ENCODE assay signal across 12 cellular contexts in the genomic region with DNA sequence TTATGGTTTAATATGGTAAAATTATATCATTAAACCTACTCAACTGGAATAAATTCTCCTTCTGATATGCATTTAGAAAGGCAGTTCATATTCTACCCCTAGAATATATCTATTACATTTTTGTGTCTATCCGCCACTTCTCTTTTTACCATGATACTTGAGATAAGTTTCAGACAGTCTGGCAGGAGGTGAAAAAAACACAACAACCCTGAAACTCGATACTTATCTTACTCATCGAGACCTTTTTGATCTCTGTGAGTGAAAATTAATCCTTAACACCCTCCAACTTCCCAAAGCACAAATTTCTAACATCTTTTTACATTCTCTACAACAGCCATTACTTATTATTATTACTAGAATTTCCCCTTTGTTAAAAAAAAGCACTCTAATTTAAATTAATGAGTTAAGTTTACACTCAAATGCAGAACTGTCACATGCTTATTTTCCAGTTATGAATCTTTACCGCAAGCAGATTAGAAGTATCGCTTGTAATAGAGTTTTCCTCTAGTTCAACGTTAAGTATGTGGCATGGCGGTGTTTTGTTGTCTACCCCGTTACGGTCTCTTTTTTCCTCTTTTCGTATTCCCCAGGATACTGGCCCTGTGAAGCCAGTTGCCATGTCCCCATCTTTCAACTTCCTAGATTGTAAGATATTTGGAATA.
DNase-seq lines count a peak whose midpoint lies in the region; ATAC-seq lines count a peak whose summit lies in the region.
"Had no signal": no experiment of that assay in that cellular context is flagged by ENCODE, and none has a peak within 500 bp of the region (broad histone marks: within the 10 kb centered on the region; RNA-seq: fewer than 3 reads in every experiment).

No MANE protein-coding gene starts in this region.

- intact Hi-C loops in activated T-helper 1 cell treated with anti-CD3 and anti-CD28 coated beads, Interleukin-12 subunit alpha, Interleukin-12 subunit beta, Interleukin-2, Interleukin-4 antibody, amounts not matched to agents 30 ng/mL and 10 ng/mL and 1 ng/mL, durations not matched to agents 14 hours and 24 hours and 36 hours (cut with micrococcal nuclease), result loop anchor here (1.0 to 2.0 kb wide), 3 partner anchors 20 to 151 kb away; no protein-coding TSS in a partner anchor

- peak overlapping the region; percentile 13 to 63 (median 38) for H3K4me3 Mint-ChIP-seq in CD4-positive, CD25-positive, alpha-beta regulatory T cell
- no peak overlapping the region for H3K4me3 Mint-ChIP-seq in activated T-helper 1 cell treated with anti-CD3 and anti-CD28 coated beads, Interleukin-12 subunit alpha, Interleukin-12 subunit beta, Interleukin-2, Interleukin-4 antibody, amounts not matched to agents 30 ng/mL and 10 ng/mL and 1 ng/mL, durations not matched to agents 14 hours and 24 hours and 36 hours
- H3K4me3 Mint-ChIP-seq: CD8-positive, alpha-beta memory T cell had no signal

- no peaks in the 10 kb centered on the region for H3K27me3 Mint-ChIP-seq in CD4-positive, CD25-positive, alpha-beta regulatory T cell
- peaks cover 28% of the 10 kb centered on the region for H3K27me3 Mint-ChIP-seq in activated T-helper 1 cell treated with anti-CD3 and anti-CD28 coated beads, Interleukin-12 subunit alpha, Interleukin-12 subunit beta, Interleukin-2, Interleukin-4 antibody, amounts not matched to agents 30 ng/mL and 10 ng/mL and 1 ng/mL, durations not matched to agents 14 hours and 24 hours and 36 hours (ENCODE audit: insufficient read depth)
- H3K27me3 Mint-ChIP-seq: CD8-positive, alpha-beta memory T cell had no signal

- no peaks in the 10 kb centered on the region for H3K27me3 ChIP-seq in CD4-positive, CD25-positive, alpha-beta regulatory T cell (ENCODE audit: control insufficient read depth, insufficient read depth, low read length)
- H3K27me3 ChIP-seq: pancreas had no signal

- ATAC-seq in CD4-positive, CD25-positive, alpha-beta regulatory T cell (ENCODE audit: low read depth in 2 of 2), result peak; percentile 56
- ATAC-seq in GM18861 (IDR thresholded peaks at IDR 0.05; ENCODE audit: unreplicated experiment), result peak; percentile 60
- peak; percentile 72 for ATAC-seq in HG03378 (IDR thresholded peaks at IDR 0.05; ENCODE audit: unreplicated experiment)
- ATAC-seq: pancreas had no signal

- H3K4me1 Mint-ChIP-seq in CD4-positive, CD25-positive, alpha-beta regulatory T cell, result peaks cover 45 to 82% (median 47%) of the 10 kb centered on the region in 4 donors
- peaks cover 13% of the 10 kb centered on the region for H3K4me1 Mint-ChIP-seq in activated T-helper 1 cell treated with anti-CD3 and anti-CD28 coated beads, Interleukin-12 subunit alpha, Interleukin-12 subunit beta, Interleukin-2, Interleukin-4 antibody, amounts not matched to agents 30 ng/mL and 10 ng/mL and 1 ng/mL, durations not matched to agents 14 hours and 24 hours and 36 hours (ENCODE audit: low read depth)

- H3K27ac Mint-ChIP-seq in CD4-positive, CD25-positive, alpha-beta regulatory T cell, result peak overlapping the region; percentile 73 to 77 (median 77)
- peak overlapping the region; percentile 57 for H3K27ac Mint-ChIP-seq in activated T-helper 1 cell treated with anti-CD3 and anti-CD28 coated beads, Interleukin-12 subunit alpha, Interleukin-12 subunit beta, Interleukin-2, Interleukin-4 antibody, amounts not matched to agents 30 ng/mL and 10 ng/mL and 1 ng/mL, durations not matched to agents 14 hours and 24 hours and 36 hours

- no peaks in the 10 kb centered on the region for H3K9me3 ChIP-seq in CD4-positive, CD25-positive, alpha-beta regulatory T cell (ENCODE audit: control insufficient read depth in 2 of 2, low read length in 2 of 2)
- H3K9me3 ChIP-seq: pancreas had no signal

- peak in 1 of 3 donors; percentile 54 for DNase-seq in CD4-positive, CD25-positive, alpha-beta regulatory T cell
- no peak for DNase-seq in activated T-helper 1 cell treated with anti-CD3 and anti-CD28 coated beads, Interleukin-12 subunit alpha, Interleukin-12 subunit beta, Interleukin-2, Interleukin-4 antibody, amounts not matched to agents 30 ng/mL and 10 ng/mL and 1 ng/mL, durations not matched to agents 14 hours and 24 hours and 36 hours (ENCODE audit: low spot score)
- DNase-seq in stimulated activated CD4-positive, alpha-beta T cell treated with anti-CD3 and anti-CD28 coated beads, Interleukin-4, amount 100 ng/mL, for 24 hours, result no peak
- no peak for DNase-seq in COLO829 (ENCODE audit: low spot score)
- no peak for DNase-seq in AG08396 (ENCODE audit: low spot score)
- no peak for DNase-seq in SHP77 (lab: John Stamatoyannopoulos, UW)
- DNase-seq: CD8-positive, alpha-beta memory T cell; NK-92 treated with Interleukin-12 subunit alpha and Interleukin-12 subunit beta, amount 100 ng/mL, for 24 hours; pancreas; T-helper 9 cell had no signal

- peaks cover 24% of the 10 kb centered on the region for H3K36me3 Mint-ChIP-seq in CD4-positive, CD25-positive, alpha-beta regulatory T cell
- H3K36me3 Mint-ChIP-seq in activated T-helper 1 cell treated with anti-CD3 and anti-CD28 coated beads, Interleukin-12 subunit alpha, Interleukin-12 subunit beta, Interleukin-2, Interleukin-4 antibody, amounts not matched to agents 30 ng/mL and 10 ng/mL and 1 ng/mL, durations not matched to agents 14 hours and 24 hours and 36 hours (ENCODE audit: low read depth), result no peaks in the 10 kb centered on the region

- peaks cover 0 to 1% (median 0%) of the 10 kb centered on the region in 7 donors for H3K9me3 Mint-ChIP-seq in CD4-positive, CD25-positive, alpha-beta regulatory T cell
- no peaks in the 10 kb centered on the region for H3K9me3 Mint-ChIP-seq in activated T-helper 1 cell treated with anti-CD3 and anti-CD28 coated beads, Interleukin-12 subunit alpha, Interleukin-12 subunit beta, Interleukin-2, Interleukin-4 antibody, amounts not matched to agents 30 ng/mL and 10 ng/mL and 1 ng/mL, durations not matched to agents 14 hours and 24 hours and 36 hours
- H3K9me3 Mint-ChIP-seq: CD8-positive, alpha-beta memory T cell had no signal

- peaks cover 38% of the 10 kb centered on the region for H3K4me1 ChIP-seq in CD4-positive, CD25-positive, alpha-beta regulatory T cell (ENCODE audit: control insufficient read depth, insufficient read depth, low read length, poor library complexity, severe bottlenecking)
- H3K4me1 ChIP-seq: pancreas had no signal

- H3K27ac ChIP-seq in CD4-positive, CD25-positive, alpha-beta regulatory T cell (ENCODE audit: insufficient read depth, low read length, poor library complexity, severe bottlenecking), result peak overlapping the region; percentile 61
- H3K27ac ChIP-seq: pancreas had no signal

- H3K4me3 ChIP-seq in CD4-positive, CD25-positive, alpha-beta regulatory T cell (ENCODE audit: low read depth, low read length), result peak overlapping the region; percentile 54
- H3K4me3 ChIP-seq: pancreas had no signal

- peaks cover 11% of the 10 kb centered on the region for H3K36me3 ChIP-seq in CD4-positive, CD25-positive, alpha-beta regulatory T cell (ENCODE audit: control insufficient read depth, insufficient read depth, low read length)
- H3K36me3 ChIP-seq: pancreas had no signal
